Comparison of ENCODE assay signal across 8 cellular contexts in the genomic region with DNA sequence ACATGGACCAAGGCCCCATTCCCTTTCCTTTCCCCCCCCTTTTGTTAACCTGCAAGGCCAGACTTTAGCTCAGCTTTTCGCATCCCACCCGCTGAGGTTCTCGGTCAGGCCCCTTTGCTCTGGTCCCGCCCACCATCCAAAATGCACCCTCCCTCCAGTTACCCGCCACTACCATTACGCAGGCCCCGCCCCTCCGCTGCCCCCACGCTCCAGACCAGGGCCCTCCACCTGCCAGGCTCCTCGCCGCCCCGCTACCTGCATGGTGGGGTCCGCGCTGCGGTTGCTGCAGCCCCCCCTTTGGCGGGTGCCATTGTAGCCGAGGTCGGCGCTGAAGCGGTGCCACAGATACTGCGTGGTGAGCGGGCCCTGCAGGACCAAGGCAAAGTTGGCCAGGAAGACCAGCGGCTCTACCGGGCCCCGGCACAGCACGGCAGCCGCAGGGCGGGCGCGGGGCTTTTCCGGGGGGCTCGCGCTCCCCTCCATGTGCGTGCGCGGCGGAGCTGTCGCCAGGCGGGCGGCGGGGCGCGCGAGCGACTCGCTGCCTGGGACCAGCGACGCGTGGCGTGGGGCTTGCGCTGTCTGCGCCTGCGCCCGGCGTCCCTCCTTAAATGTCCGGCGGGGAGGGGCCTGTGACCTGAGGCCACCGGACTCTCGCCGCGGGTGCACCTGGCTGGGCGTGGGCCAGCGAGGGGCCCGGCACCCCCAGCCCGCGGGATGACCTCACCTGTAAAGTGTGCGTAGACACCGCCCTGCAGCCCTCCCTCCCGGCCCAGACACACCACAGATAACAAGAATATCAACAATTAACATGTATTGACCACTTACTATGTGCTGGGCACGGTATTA. TPM values are rescaled to one million over a fixed set of nuclear protein-coding genes. Genes with fewer than 3 reads are reported as not detected.
A peak's percentile ranks its signal among the peaks of the same experiment; 100 is the strongest.
DNase-seq lines count a peak whose midpoint lies in the region; ATAC-seq lines count a peak whose summit lies in the region.

A gene (minus strand): TSS at position 581 of the 846 bp plus-strand sequence. CDS start 98 bp downstream, at position 483.

- H3K27ac ChIP-seq in muscle layer of colon (ENCODE audit: low read depth, low read length) = peak within 1 kb of the TSS; percentile 55

- H3K36me3 ChIP-seq in muscle layer of colon (ENCODE audit: insufficient read depth, low read length) = peaks cover 13% of the 10 kb centered on the region

- H3K9me3 ChIP-seq in muscle layer of colon (ENCODE audit: low read length) = no peaks in the 10 kb centered on the region

- no peaks in the 10 kb centered on the region for H3K27me3 ChIP-seq in muscle layer of colon (ENCODE audit: control insufficient read depth in 1 of 2, insufficient read depth in 2 of 2, low read length in 2 of 2)

- H3K9ac ChIP-seq in muscle layer of colon (ENCODE audit: low read length) = no peak within 1 kb of the TSS

- ATAC-seq in HG02610 (IDR thresholded peaks at IDR 0.05; ENCODE audit: unreplicated experiment) = peak; percentile 52
- peak; percentile 40 for ATAC-seq in esophagus mucosa

- H3K36me3 Mint-ChIP-seq in stimulated activated naive CD8-positive, alpha-beta T cell treated with anti-CD3 and anti-CD28 coated beads, Interleukin-15, Interleukin-2, amounts not matched to agents 100 ng/mL and 50 ng/mL, for 24 hours (ENCODE audit: low read depth) = no peaks in the 10 kb centered on the region

- H3K4me3 ChIP-seq in muscle layer of colon (ENCODE audit: low read depth in 1 of 2, low read length in 2 of 2) = peak within 1 kb of the TSS; percentile 81 to 82

- peaks cover 14% of the 10 kb centered on the region for H3K4me1 Mint-ChIP-seq in stimulated activated naive CD8-positive, alpha-beta T cell treated with anti-CD3 and anti-CD28 coated beads, Interleukin-15, Interleukin-2, amounts not matched to agents 100 ng/mL and 50 ng/mL, for 24 hours (ENCODE audit: low read depth)

- H3K4me1 ChIP-seq in muscle layer of colon (ENCODE audit: insufficient read depth, low read length) = peaks cover 19% of the 10 kb centered on the region

- peaks cover 10% of the 10 kb centered on the region for H3K27me3 Mint-ChIP-seq in stimulated activated naive CD8-positive, alpha-beta T cell treated with anti-CD3 and anti-CD28 coated beads, Interleukin-15, Interleukin-2, amounts not matched to agents 100 ng/mL and 50 ng/mL, for 24 hours

- H3K9me3 Mint-ChIP-seq in stimulated activated naive CD8-positive, alpha-beta T cell treated with anti-CD3 and anti-CD28 coated beads, Interleukin-15, Interleukin-2, amounts not matched to agents 100 ng/mL and 50 ng/mL, for 24 hours = no peaks in the 10 kb centered on the region

- H3K27ac Mint-ChIP-seq in stimulated activated naive CD8-positive, alpha-beta T cell treated with anti-CD3 and anti-CD28 coated beads, Interleukin-15, Interleukin-2, amounts not matched to agents 100 ng/mL and 50 ng/mL, for 24 hours = peak within 1 kb of the TSS; percentile 53

- peak; percentile 50 for DNase-seq in ELR (ENCODE audit: low read depth)
- DNase-seq in NCI-H446 (lab: John Stamatoyannopoulos, UW) = peak; percentile 29 to 66
- peak; percentile 54 for DNase-seq in activated CD8-positive, alpha-beta memory T cell treated with anti-CD3 and anti-CD28 coated beads, Interleukin-2, amount 50 U/mL, for 4 hours
- no peak for DNase-seq in H4 (ENCODE audit: low spot score)

- H3K4me3 Mint-ChIP-seq in stimulated activated naive CD8-positive, alpha-beta T cell treated with anti-CD3 and anti-CD28 coated beads, Interleukin-15, Interleukin-2, amounts not matched to agents 100 ng/mL and 50 ng/mL, for 24 hours = peak within 1 kb of the TSS; percentile 82

RNA-seq across cellular contexts. Expression of the gene that starts here (rescaled TPM):
- 1.7 TPM for total RNA-seq in esophagus mucosa
- total RNA-seq in H4 (2014; rRNA removed; shearing (Covaris generic)) = 4.7 and 4.9 TPM in 2 replicates
